In the genomic region with DNA sequence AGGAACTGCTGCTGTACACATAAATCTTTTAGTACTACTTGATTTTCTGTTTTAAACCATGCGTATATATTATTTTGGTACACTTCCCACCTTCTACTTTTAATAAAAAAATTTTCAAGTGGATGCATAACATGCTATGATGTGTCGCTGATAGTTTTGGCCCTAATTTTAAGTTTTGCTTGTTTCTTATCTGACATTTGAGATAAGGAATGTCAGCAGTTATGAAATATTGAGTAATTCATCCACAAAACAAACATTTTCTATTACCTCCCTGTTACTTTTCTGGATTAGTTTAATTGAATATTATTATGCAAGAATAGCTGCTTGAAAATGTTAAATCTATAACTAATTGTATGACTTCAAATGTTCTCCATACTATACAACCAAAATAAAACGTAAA, we compare ENCODE assay signal across 2 cellular contexts.
TF ChIP-seq lines count a peak whose summit lies in the region.

No MANE protein-coding gene starts in this region.

TF ChIP-seq in SK-N-SH treated with all-trans-retinoic acid at 6 μM for 48 hours, 23 proteins besides CTCF, POLR2A, EP300 and RAD21 (continued from another document):
- TF ChIP-seq, protein P1, sequence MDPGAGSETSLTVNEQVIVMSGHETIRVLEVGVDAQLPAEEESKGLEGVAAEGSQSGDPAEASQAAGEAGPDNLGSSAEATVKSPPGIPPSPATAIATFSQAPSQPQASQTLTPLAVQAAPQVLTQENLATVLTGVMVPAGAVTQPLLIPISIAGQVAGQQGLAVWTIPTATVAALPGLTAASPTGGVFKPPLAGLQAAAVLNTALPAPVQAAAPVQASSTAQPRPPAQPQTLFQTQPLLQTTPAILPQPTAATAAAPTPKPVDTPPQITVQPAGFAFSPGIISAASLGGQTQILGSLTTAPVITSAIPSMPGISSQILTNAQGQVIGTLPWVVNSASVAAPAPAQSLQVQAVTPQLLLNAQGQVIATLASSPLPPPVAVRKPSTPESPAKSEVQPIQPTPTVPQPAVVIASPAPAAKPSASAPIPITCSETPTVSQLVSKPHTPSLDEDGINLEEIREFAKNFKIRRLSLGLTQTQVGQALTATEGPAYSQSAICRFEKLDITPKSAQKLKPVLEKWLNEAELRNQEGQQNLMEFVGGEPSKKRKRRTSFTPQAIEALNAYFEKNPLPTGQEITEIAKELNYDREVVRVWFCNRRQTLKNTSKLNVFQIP (CRISPR knock-in tag; IDR thresholded peaks at IDR 0.05; ENCODE audit: borderline replicate concordance, low read depth): no peak

TF ChIP-seq in SK-N-SH, 30 proteins besides CTCF, POLR2A, EP300 and RAD21 (continued from another document):
- TF ChIP-seq, protein P2, sequence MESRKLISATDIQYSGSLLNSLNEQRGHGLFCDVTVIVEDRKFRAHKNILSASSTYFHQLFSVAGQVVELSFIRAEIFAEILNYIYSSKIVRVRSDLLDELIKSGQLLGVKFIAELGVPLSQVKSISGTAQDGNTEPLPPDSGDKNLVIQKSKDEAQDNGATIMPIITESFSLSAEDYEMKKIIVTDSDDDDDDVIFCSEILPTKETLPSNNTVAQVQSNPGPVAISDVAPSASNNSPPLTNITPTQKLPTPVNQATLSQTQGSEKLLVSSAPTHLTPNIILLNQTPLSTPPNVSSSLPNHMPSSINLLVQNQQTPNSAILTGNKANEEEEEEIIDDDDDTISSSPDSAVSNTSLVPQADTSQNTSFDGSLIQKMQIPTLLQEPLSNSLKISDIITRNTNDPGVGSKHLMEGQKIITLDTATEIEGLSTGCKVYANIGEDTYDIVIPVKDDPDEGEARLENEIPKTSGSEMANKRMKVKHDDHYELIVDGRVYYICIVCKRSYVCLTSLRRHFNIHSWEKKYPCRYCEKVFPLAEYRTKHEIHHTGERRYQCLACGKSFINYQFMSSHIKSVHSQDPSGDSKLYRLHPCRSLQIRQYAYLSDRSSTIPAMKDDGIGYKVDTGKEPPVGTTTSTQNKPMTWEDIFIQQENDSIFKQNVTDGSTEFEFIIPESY (IDR thresholded peaks at IDR 0.05; ENCODE audit: borderline replicate concordance, low read depth): no peak
- TF ChIP-seq RCOR1 (IDR thresholded peaks at IDR 0.05; ENCODE audit: low read length): no peak
- no peak for TF ChIP-seq POLR2AphosphoS5 (IDR thresholded peaks at IDR 0.05; ENCODE audit: low read depth, low read length)
TF ChIP-seq in SK-N-SH: peak in this region for 0.
